In genomic region chr1:10530281-10530740, GRCh38 we compare ENCODE assay signal across 8 cellular contexts. TPM values are rescaled to one million over a fixed set of nuclear protein-coding genes. Genes with fewer than 3 reads are reported as not detected.
DNase-seq lines count a peak whose midpoint lies in the region; ATAC-seq and TF ChIP-seq lines count a peak whose summit lies in the region.
"Had no signal": no experiment of that assay in that cellular context is flagged by ENCODE, and none has a peak within 500 bp of the region (broad histone marks: within the 10 kb centered on the region; RNA-seq: fewer than 3 reads in every experiment).

No MANE protein-coding gene starts in this region.

- H3K36me3 ChIP-seq in thoracic aorta, result no peaks in the 10 kb centered on the region

- peak overlapping the region; percentile 1 to 87 for H3K27ac ChIP-seq in thoracic aorta

- ATAC-seq in thoracic aorta (ENCODE audit: insufficient number of reproducible peaks, low FRiP score, low read depth) (no peak), GM18868 (IDR thresholded peaks at IDR 0.05; ENCODE audit: unreplicated experiment) (no peak)

- TF ChIP-seq CTCF in thoracic aorta (IDR thresholded peaks at IDR 0.05), result peak; percentile 55

- H3K9me3 ChIP-seq in thoracic aorta, result no peaks in the 10 kb centered on the region

- peak; percentile 78 for DNase-seq in HEK293T (ENCODE audit: extremely low spot score)
- DNase-seq in astrocyte of the hippocampus (ENCODE audit: low read depth, low spot score), result peak; percentile 92
- peak; percentile 84 for DNase-seq in iPS-NIHi11 (ENCODE audit: low spot score)
- no peak for DNase-seq in thoracic aorta (ENCODE audit: low spot score)
- DNase-seq in NCI-H2227 treated with DMSO at 0.1 percent for 48 hours (lab: John Stamatoyannopoulos, UW), result no peak
- no peak for DNase-seq in NCI-H774 (lab: John Stamatoyannopoulos, UW)
- DNase-seq: midbrain had no signal

- CTCF ChIA-PET in HEK293T (lab: Yijun Ruan, JAX), result no interaction called here

- no peaks in the 10 kb centered on the region for H3K27me3 ChIP-seq in thoracic aorta (replicated peaks; ENCODE audit: insufficient read depth)

- peak overlapping the region; percentile 45 for H3K4me3 ChIP-seq in thoracic aorta

- H3K4me1 ChIP-seq in thoracic aorta (ENCODE audit: control insufficient read depth in 1 of 2, low read depth in 2 of 2), result peaks cover 26 to 37% of the 10 kb centered on the region in 2 donors

- POLR2A ChIA-PET in HEK293T (lab: Yijun Ruan, JAX), result no interaction called here

TF ChIP-seq in HEK293T, 16 proteins besides CTCF, POLR2A, EP300 and RAD21:
- no peak for TF ChIP-seq ELF4 (IDR thresholded peaks at IDR 0.05)
- TF ChIP-seq BHLHE40 (IDR thresholded peaks at IDR 0.05; ENCODE audit: borderline replicate concordance), result no peak
- TF ChIP-seq HDGF (IDR thresholded peaks at IDR 0.05; ENCODE audit: borderline replicate concordance), result no peak
- TF ChIP-seq PKNOX1 (IDR thresholded peaks at IDR 0.05), result no peak
- TF ChIP-seq L3MBTL2 (conservative IDR thresholded peaks at IDR 0.05), result no peak
- no peak for TF ChIP-seq FOXA1 (IDR thresholded peaks at IDR 0.05)
- TF ChIP-seq CTBP1 (IDR thresholded peaks at IDR 0.05; ENCODE audit: borderline replicate concordance), result no peak
- no peak for TF ChIP-seq SUZ12 (IDR thresholded peaks at IDR 0.05)
- TF ChIP-seq NFRKB (IDR thresholded peaks at IDR 0.05), result no peak
- TF ChIP-seq FOXK2 (IDR thresholded peaks at IDR 0.05), result no peak
- TF ChIP-seq TARDBP (IDR thresholded peaks at IDR 0.05), result no peak
- no peak for TF ChIP-seq ARNT (IDR thresholded peaks at IDR 0.05)

RNA-seq across cellular contexts. Expression of gene PEX14, which starts 55.6 kb away (rescaled TPM):
- total RNA-seq in thoracic aorta, result 10 to 100 TPM; 11.5 to 22.6 TPM

RNA-seq across cellular contexts. Expression of gene DFFA, which starts 58.0 kb away (rescaled TPM):
- 10 to 100 TPM; 14.8 to 16.4 TPM for total RNA-seq in thoracic aorta

Comparison
In these comparisons a context has a peak if more than half of its experiments do, and no peak if none do; other contexts are left out.
1. DNase-seq: peak in HEK293T (single experiment), astrocyte of the hippocampus (single experiment) and iPS-NIHi11 (single experiment); none in thoracic aorta (single experiment), NCI-H2227 treated with DMSO at 0.1 percent for 48 hours (single experiment) and NCI-H774 (single experiment).